1 cellular context compared by ENCODE assay signal in genomic region chr1:26695417-26696190, GRCh38.
TF ChIP-seq lines count a peak whose summit lies in the region.

Gene ARID1A (plus strand): TSS chr1:26696015. CDS start chr1:26696404, 389 bp downstream.

TF ChIP-seq in HepG2, 621 proteins besides CTCF, POLR2A, EP300 and RAD21 (continued from another document and continues in another):
- peak; percentile 54; the same call in 1 of the 2 replicates for TF ChIP-seq ZNF646 (CRISPR knock-in tag; IDR thresholded peaks at IDR 0.05)
- no peak for TF ChIP-seq TCF7L2 (IDR thresholded peaks at IDR 0.05; ENCODE audit: low read depth, low read length)
- TF ChIP-seq EHMT2 (IDR thresholded peaks at IDR 0.05; ENCODE audit: borderline replicate concordance, low read depth, low read length), result no peak
- no peak for TF ChIP-seq ZFP36L2 (CRISPR knock-in tag; IDR thresholded peaks at IDR 0.05)
- no peak for TF ChIP-seq MBD4 (IDR thresholded peaks at IDR 0.05; ENCODE audit: borderline replicate concordance, low read length)
- TF ChIP-seq NR3C1 (CRISPR knock-in tag; IDR thresholded peaks at IDR 0.05), result no peak
- TF ChIP-seq ZNF232 (CRISPR knock-in tag; IDR thresholded peaks at IDR 0.05; ENCODE audit: borderline replicate concordance), result no peak
- peak; percentile 96 for TF ChIP-seq ZNF816 (CRISPR knock-in tag; IDR thresholded peaks at IDR 0.05; ENCODE audit: borderline replicate concordance)
- peak; percentile 73; the same call in 1 of the 2 replicates for TF ChIP-seq ZNF263 (CRISPR knock-in tag; IDR thresholded peaks at IDR 0.05)
- TF ChIP-seq RNF2 (conservative IDR thresholded peaks at IDR 0.05; ENCODE audit: low read depth), result peak; percentile 43; the same call in 1 of the 2 replicates
- TF ChIP-seq ATF2 (CRISPR knock-in tag; IDR thresholded peaks at IDR 0.05), result peak; percentile 86
- no peak; the same call in 1 of the 2 replicates for TF ChIP-seq ZNF143 (CRISPR knock-in tag; IDR thresholded peaks at IDR 0.05)
- TF ChIP-seq SP140L (CRISPR knock-in tag; IDR thresholded peaks at IDR 0.05; ENCODE audit: borderline replicate concordance), result 0 out of 2 replicates have a peak, but pooled peaks have one; percentile 36
- peak; percentile 97 for TF ChIP-seq ZNF574 (CRISPR knock-in tag; IDR thresholded peaks at IDR 0.05)
- peak; percentile 87; the same call in 1 of the 2 replicates for TF ChIP-seq MTA1 (CRISPR knock-in tag; IDR thresholded peaks at IDR 0.05; ENCODE audit: borderline replicate concordance)
- TF ChIP-seq WIZ (CRISPR knock-in tag; IDR thresholded peaks at IDR 0.05), result no peak; the same call in 1 of the 2 replicates
- 0 out of 2 replicates have a peak, but pooled peaks have one; percentile 72 for TF ChIP-seq LRRFIP1 (CRISPR knock-in tag; conservative IDR thresholded peaks at IDR 0.05)
- 0 out of 2 replicates have a peak, but pooled peaks have one; percentile 19 for TF ChIP-seq ZNF367 (CRISPR knock-in tag; IDR thresholded peaks at IDR 0.05; ENCODE audit: borderline replicate concordance)
- peak; percentile 90 for TF ChIP-seq ZFY (CRISPR knock-in tag; IDR thresholded peaks at IDR 0.05)
- TF ChIP-seq ZFYVE20 (CRISPR knock-in tag; IDR thresholded peaks at IDR 0.05; ENCODE audit: borderline replicate concordance, low read depth), result peak; percentile 53; the same call in 1 of the 2 replicates
- TF ChIP-seq AFF4 (CRISPR knock-in tag; IDR thresholded peaks at IDR 0.05), result no peak
- TF ChIP-seq RXRA (CRISPR knock-in tag; IDR thresholded peaks at IDR 0.05), result peak; percentile 90; the same call in 1 of the 2 replicates
- TF ChIP-seq ATAD3A (CRISPR knock-in tag; IDR thresholded peaks at IDR 0.05), result no peak
- TF ChIP-seq XRCC5 (optimal IDR thresholded peaks at IDR 0.05; ENCODE audit: low read length), result peak; percentile 98
- peak; percentile 80; the same call in 1 of the 2 replicates for TF ChIP-seq ZNF274 (CRISPR knock-in tag; IDR thresholded peaks at IDR 0.05)
- TF ChIP-seq ZNF280B (CRISPR knock-in tag; IDR thresholded peaks at IDR 0.05; ENCODE audit: borderline replicate concordance), result peak; percentile 84; the same call in 1 of the 2 replicates
- TF ChIP-seq RAD51 (IDR thresholded peaks at IDR 0.05; ENCODE audit: borderline replicate concordance), result no peak
- TF ChIP-seq ZNF382 (CRISPR knock-in tag; IDR thresholded peaks at IDR 0.05; ENCODE audit: borderline replicate concordance), result no peak
- no peak for TF ChIP-seq GPN1 (CRISPR knock-in tag; IDR thresholded peaks at IDR 0.05; ENCODE audit: borderline replicate concordance)
- no peak; the same call in 1 of the 2 replicates for TF ChIP-seq CERS6 (CRISPR knock-in tag; IDR thresholded peaks at IDR 0.05)
- TF ChIP-seq BRD4 (CRISPR knock-in tag; IDR thresholded peaks at IDR 0.05), result peak; percentile 96
- peak; percentile 75; the same call in 1 of the 2 replicates for TF ChIP-seq ZNF564 (CRISPR knock-in tag; IDR thresholded peaks at IDR 0.05)
- TF ChIP-seq SMAD9 (CRISPR knock-in tag; IDR thresholded peaks at IDR 0.05), result no peak
- peak; percentile 86; the same call in 1 of the 2 replicates for TF ChIP-seq DZIP1 (CRISPR knock-in tag; IDR thresholded peaks at IDR 0.05)
- TF ChIP-seq ZNF207 (IDR thresholded peaks at IDR 0.05; ENCODE audit: borderline replicate concordance), result no peak
